1 cellular context compared by ENCODE assay signal in the genomic region with DNA sequence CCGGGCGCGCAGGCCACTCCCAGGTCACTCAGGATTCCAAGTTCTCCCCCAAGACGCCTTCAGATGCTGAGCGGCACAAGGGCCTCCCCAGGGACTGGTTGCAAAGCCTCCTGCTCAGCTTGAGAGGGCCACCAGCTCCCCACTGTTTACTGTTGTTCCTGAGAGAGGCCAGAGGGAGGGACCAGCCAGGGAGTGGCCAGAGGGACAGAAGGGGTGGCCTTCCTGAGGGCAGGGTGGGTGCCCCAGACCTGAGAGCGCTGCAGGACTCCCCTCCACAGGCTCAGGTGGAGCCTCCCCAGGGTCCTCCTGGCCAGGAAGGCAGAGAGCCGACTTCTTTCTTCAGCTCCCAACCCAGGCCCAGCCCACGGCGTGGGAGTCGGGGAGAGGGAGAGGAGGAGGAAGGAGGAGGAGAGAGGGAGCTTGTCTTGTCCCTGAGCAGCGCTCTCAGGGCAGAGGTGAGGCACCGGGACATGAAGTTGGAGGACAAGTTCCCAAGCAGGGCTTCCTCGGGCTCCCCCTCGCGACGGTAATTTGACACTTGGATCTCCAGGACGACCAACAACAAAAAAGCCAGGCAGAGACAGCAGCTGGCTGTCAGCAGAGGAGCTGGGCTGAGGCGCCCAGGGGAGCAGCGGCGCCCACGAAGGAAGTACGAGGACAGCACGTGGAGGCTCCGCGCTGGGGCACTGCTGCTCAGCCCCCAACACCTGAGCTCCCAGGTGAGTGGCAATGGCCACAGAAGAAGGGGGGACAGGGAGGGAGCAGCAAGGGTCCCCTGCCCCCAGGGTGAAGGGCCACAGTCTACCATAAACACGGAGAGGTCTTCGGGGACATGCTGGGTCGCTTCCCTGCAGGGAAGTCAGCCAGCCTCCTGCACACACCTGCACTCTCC.
TF ChIP-seq lines count a peak whose summit lies in the region.

No MANE protein-coding gene starts in this region.

TF ChIP-seq in K562, 482 proteins besides CTCF, POLR2A, EP300 and RAD21 (continued from another document and continues in another):
- TF ChIP-seq ZBTB40 (IDR thresholded peaks at IDR 0.05) (no peak), ZBTB40 (CRISPR knock-in tag; IDR thresholded peaks at IDR 0.05) (no peak), CBFB (CRISPR knock-in tag; IDR thresholded peaks at IDR 0.05) (no peak), SETDB1 (IDR thresholded peaks at IDR 0.05; ENCODE audit: low read length) (no peak), NR3C1 (CRISPR knock-in tag; IDR thresholded peaks at IDR 0.05) (no peak), FOXK2 (conservative IDR thresholded peaks at IDR 0.05 in 1 of 2, IDR thresholded peaks at IDR 0.05 in 1 of 2; ENCODE audit: low read depth in 2 of 2) (peak in 1 of 2 experiments; percentile 47; a peak in 2 of 4 replicates), PML (IDR thresholded peaks at IDR 0.05; ENCODE audit: low read length) (no peak), ZNF699 (CRISPR knock-in tag; IDR thresholded peaks at IDR 0.05; ENCODE audit: insufficient replicate concordance) (no peak), L3MBTL2 (IDR thresholded peaks at IDR 0.05) (peak; percentile 93), HIVEP1 (CRISPR knock-in tag; IDR thresholded peaks at IDR 0.05) (no peak), CLOCK (CRISPR knock-in tag; IDR thresholded peaks at IDR 0.05; ENCODE audit: borderline replicate concordance) (no peak), RCOR1 (IDR thresholded peaks at IDR 0.05; ENCODE audit: borderline replicate concordance in 1 of 2, low read depth in 2 of 2, low read length in 2 of 2) (peak in 1 of 2 experiments; percentile 29; a peak in 1 of 4 replicates), LCOR (CRISPR knock-in tag; IDR thresholded peaks at IDR 0.05) (no peak), ZNF324 (CRISPR knock-in tag; IDR thresholded peaks at IDR 0.05) (no peak), ZNF212 (CRISPR knock-in tag; IDR thresholded peaks at IDR 0.05) (no peak), ARID4B (CRISPR knock-in tag; IDR thresholded peaks at IDR 0.05) (peak; percentile 99), SOX6 (IDR thresholded peaks at IDR 0.05) (peak; percentile 40; the same call in 1 of the 2 replicates), ZNF316 (IDR thresholded peaks at IDR 0.05) (no peak; the same call in 1 of the 2 replicates), PHTF2 (CRISPR knock-in tag; IDR thresholded peaks at IDR 0.05) (no peak), ESRRA (IDR thresholded peaks at IDR 0.05; ENCODE audit: borderline replicate concordance, low read depth) (peak; percentile 77), NBN (IDR thresholded peaks at IDR 0.05; ENCODE audit: low read depth) (no peak), YY1 (IDR thresholded peaks at IDR 0.05; ENCODE audit: borderline replicate concordance in 1 of 3, control insufficient read depth in 1 of 3, extremely low read depth in 1 of 3, insufficient read depth in 3 of 3, insufficient read length in 1 of 3, insufficient replicate concordance in 2 of 3, low read depth in 1 of 3, low read length in 2 of 3) (peak in 1 of 3 experiments; percentile 21), SMARCA4 (IDR thresholded peaks at IDR 0.05) (no peak), ARID2 (IDR thresholded peaks at IDR 0.05) (no peak), ZNF592 (IDR thresholded peaks at IDR 0.05) (no peak), MEIS2 (IDR thresholded peaks at IDR 0.05; ENCODE audit: partially characterized antibody) (peak; percentile 44), ADNP (tag; IDR thresholded peaks at IDR 0.05) (no peak), ZBED1 (IDR thresholded peaks at IDR 0.05) (0 out of 2 replicates have a peak, but pooled peaks have one; percentile 27), DACH1 (IDR thresholded peaks at IDR 0.05; ENCODE audit: partially characterized antibody) (peak; percentile 78), FOXM1 (IDR thresholded peaks at IDR 0.05; ENCODE audit: low read depth) (no peak), FOXM1 (CRISPR knock-in tag; IDR thresholded peaks at IDR 0.05; ENCODE audit: low read depth) (no peak), ZNF23 (CRISPR knock-in tag; IDR thresholded peaks at IDR 0.05) (no peak)
- TF ChIP-seq, protein P1, sequence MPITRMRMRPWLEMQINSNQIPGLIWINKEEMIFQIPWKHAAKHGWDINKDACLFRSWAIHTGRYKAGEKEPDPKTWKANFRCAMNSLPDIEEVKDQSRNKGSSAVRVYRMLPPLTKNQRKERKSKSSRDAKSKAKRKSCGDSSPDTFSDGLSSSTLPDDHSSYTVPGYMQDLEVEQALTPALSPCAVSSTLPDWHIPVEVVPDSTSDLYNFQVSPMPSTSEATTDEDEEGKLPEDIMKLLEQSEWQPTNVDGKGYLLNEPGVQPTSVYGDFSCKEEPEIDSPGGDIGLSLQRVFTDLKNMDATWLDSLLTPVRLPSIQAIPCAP (CRISPR knock-in tag; IDR thresholded peaks at IDR 0.05; ENCODE audit: borderline replicate concordance), result no peak
